1 cellular context compared by ENCODE assay signal in genomic region chr3:58217209-58217811, GRCh38.
TF ChIP-seq lines count a peak whose summit lies in the region.

No MANE protein-coding gene starts in this region.

TF ChIP-seq in HepG2, 621 proteins besides CTCF, POLR2A, EP300 and RAD21 (continued from another document):
- 0 out of 2 replicates have a peak, but pooled peaks have one; percentile 27 for TF ChIP-seq ZHX1 (CRISPR knock-in tag; IDR thresholded peaks at IDR 0.05; ENCODE audit: low read depth)
